8 cellular contexts compared by ENCODE assay signal in genomic region chr9:19184144-19184917, GRCh38. TPM values are rescaled to one million over a fixed set of nuclear protein-coding genes. Genes with fewer than 3 reads are reported as not detected.
A peak's percentile ranks its signal among the peaks of the same experiment; 100 is the strongest.
DNase-seq lines count a peak whose midpoint lies in the region; ATAC-seq and TF ChIP-seq lines count a peak whose summit lies in the region.

No MANE protein-coding gene starts in this region.

- peak overlapping the region; percentile 65 for H3K4me2 ChIP-seq in mammary epithelial cell (ENCODE audit: insufficient read depth, low read depth, low read length)

- intact Hi-C loops in mammary epithelial cell (cut with micrococcal nuclease): loop anchor here (2.0 kb wide), 2 partner anchors 46 to 272 kb away; partner anchors contain the start of gene DENND4C

- ATAC-seq in GM21367 (IDR thresholded peaks at IDR 0.05; ENCODE audit: unreplicated experiment): peak; percentile 100

- CTCF ChIA-PET in mammary epithelial cell (lab: Charles Lee; ENCODE audit: low non-redundant PET): interaction anchor here (0.6 kb wide), 1 partner anchor 133 kb away, joined by 3 read pairs; no protein-coding TSS in a partner anchor

- H3K79me2 ChIP-seq in mammary epithelial cell (ENCODE audit: insufficient read depth, low read length): no peaks in the 10 kb centered on the region

- H3K27me3 ChIP-seq in mammary epithelial cell (ENCODE audit: insufficient read depth, low read length): no peaks in the 10 kb centered on the region
- H3K27me3 ChIP-seq in kidney epithelial cell (ENCODE audit: control insufficient read depth, insufficient read depth, low read length): no peaks in the 10 kb centered on the region

- dilution Hi-C loops in mammary epithelial cell (cut with HindIII; ENCODE audit: low sequenced_read_pairs): no loop called here

- H2AFZ ChIP-seq in mammary epithelial cell (ENCODE audit: low read depth, low read length): peak overlapping the region; percentile 89

- no peaks in the 10 kb centered on the region for H3K9me3 ChIP-seq in mammary epithelial cell (replicated peaks; ENCODE audit: insufficient read depth, low read length)

- DNase-seq in CD1c-positive myeloid dendritic cell (ENCODE audit: extremely low spot score): peak; percentile 92
- peak; percentile 79 for DNase-seq in HS-5 (ENCODE audit: low read depth)
- peak; percentile 75 for DNase-seq in mammary epithelial cell
- DNase-seq in kidney epithelial cell (ENCODE audit: low read depth): peak; percentile 79
- DNase-seq in stimulated activated CD4-positive, alpha-beta T cell treated with anti-CD3 and anti-CD28 coated beads, Interleukin-1b, Interleukin-23, amount 100 ng/mL, for 1 hour (ENCODE audit: low read depth in 2 of 2): peak; percentile 36 to 39
- no peak for DNase-seq in NCI-H526 (lab: John Stamatoyannopoulos, UW)

- 10% methylated on average over 7 of the region's 7 CpGs for WGBS in mammary epithelial cell (ENCODE audit: low coverage, missing lambda C conversion rate)

- in situ Hi-C loops in mammary epithelial cell (cut with MboI; ENCODE audit: low sequenced_read_pairs in 2 of 2): no loop called here

- peak overlapping the region; percentile 66 for H3K9ac ChIP-seq in mammary epithelial cell (ENCODE audit: insufficient read depth, low read length)

- H3K4me1 ChIP-seq in mammary epithelial cell (ENCODE audit: insufficient read depth, low read length): peaks cover 12% of the 10 kb centered on the region

- H3K4me3 ChIP-seq in mammary epithelial cell (replicated peaks in 1 of 3; ENCODE audit: insufficient read depth in 1 of 3, low read depth in 2 of 3, low read length in 3 of 3): peak overlapping the region in 1 of 3 experiments; percentile 11
- no peak overlapping the region for H3K4me3 ChIP-seq in kidney epithelial cell (ENCODE audit: low read depth, low read length)

- BruUV-seq in mammary epithelial cell (replicated peaks; lab: Mats Ljungman, UMichigan): no TSS peak

- TF ChIP-seq CTCF in VCaP (conservative IDR thresholded peaks at IDR 0.05) (no peak), mammary epithelial cell (conservative IDR thresholded peaks at IDR 0.05 in 1 of 2, IDR thresholded peaks at IDR 0.05 in 1 of 2; ENCODE audit: extremely low read depth in 1 of 2, insufficient read depth in 1 of 2, low read depth in 1 of 2, low read length in 2 of 2) (no peak), kidney epithelial cell (IDR thresholded peaks at IDR 0.05; ENCODE audit: insufficient read depth, low read length, poor library complexity, severe bottlenecking) (no peak)

- peak overlapping the region; percentile 81 for H3K27ac ChIP-seq in VCaP
- peak overlapping the region; percentile 94 for H3K27ac ChIP-seq in mammary epithelial cell (ENCODE audit: insufficient read depth, low read depth, low read length)

- no peaks in the 10 kb centered on the region for H4K20me1 ChIP-seq in mammary epithelial cell (ENCODE audit: insufficient read depth, low read length)

- no peaks in the 10 kb centered on the region for H3K36me3 ChIP-seq in mammary epithelial cell (ENCODE audit: insufficient read depth, low read length)
- no peaks in the 10 kb centered on the region for H3K36me3 ChIP-seq in kidney epithelial cell (ENCODE audit: control insufficient read depth, insufficient read depth, low read length)

RNA-seq across cellular contexts. Expression of gene DENND4C, which starts 46.2 kb away (rescaled TPM):
- total RNA-seq in mammary epithelial cell (10 to 100 TPM; 28.5 to 65.0 TPM), kidney epithelial cell (41.7 and 44.0 TPM in 2 replicates)
- 11.9 TPM for polyA plus RNA-seq in mammary epithelial cell
- 25.2 TPM for polyA minus RNA-seq in mammary epithelial cell

RNA-seq across cellular contexts. Expression of gene PLIN2, which starts 57.0 kb away (rescaled TPM):
- 10 to 100 TPM in 1 of 2 donors, under 1 TPM in 1; 0.59 to 63.8 TPM for total RNA-seq in mammary epithelial cell
- 1.6 TPM for polyA plus RNA-seq in mammary epithelial cell
- not detected for polyA minus RNA-seq in mammary epithelial cell
- total RNA-seq in kidney epithelial cell: 70.4 and 83.6 TPM in 2 replicates

Comparison
In these comparisons a context has a peak if more than half of its experiments do, and no peak if none do; other contexts are left out.
1. DNase-seq: peak in CD1c-positive myeloid dendritic cell (single experiment), HS-5 (single experiment), mammary epithelial cell (single experiment), kidney epithelial cell (single experiment) and stimulated activated CD4-positive, alpha-beta T cell treated with anti-CD3 and anti-CD28 coated beads, Interleukin-1b, Interleukin-23, amount 100 ng/mL, for 1 hour (2 of 2); none in NCI-H526 (0 of 2).